In genomic region chr4:6720202-6720699, GRCh38 we compare ENCODE assay signal across 8 cellular contexts. TPM values are rescaled to one million over a fixed set of nuclear protein-coding genes. Genes with fewer than 3 reads are reported as not detected.
DNase-seq lines count a peak whose midpoint lies in the region; ATAC-seq and TF ChIP-seq lines count a peak whose summit lies in the region.

No MANE protein-coding gene starts in this region.

- H3K4me3 ChIP-seq in BE2C (ENCODE audit: low read depth, low read length): no peak overlapping the region; the same call in 1 of the 2 replicates
- no peak overlapping the region for H3K4me3 ChIP-seq in HAP-1
- H3K4me3 ChIP-seq in dorsolateral prefrontal cortex: peak overlapping the region in 16 of 59 donors; percentile 1 to 37 (median 19)

- in situ Hi-C loops in HAP-1 (cut with MboI; ENCODE audit: low sequenced_read_pairs): loop anchor here (5.0 kb wide), 2 partner anchors 157 to 352 kb away; no protein-coding TSS in a partner anchor

- H3K27me3 ChIP-seq in BE2C: no peaks in the 10 kb centered on the region
- no peaks in the 10 kb centered on the region for H3K27me3 ChIP-seq in HAP-1 (ENCODE audit: low read depth)
- H3K27me3 ChIP-seq in dorsolateral prefrontal cortex: no peaks in the 10 kb centered on the region

- peak overlapping the region in 57 of 59 donors; percentile 22 to 92 (median 78) for H3K27ac ChIP-seq in dorsolateral prefrontal cortex

- ATAC-seq in HG03159 (IDR thresholded peaks at IDR 0.05; ENCODE audit: unreplicated experiment): no peak

- TF ChIP-seq CTCF in BE2C (IDR thresholded peaks at IDR 0.05; ENCODE audit: low read depth, low read length) (peak; percentile 94), dorsolateral prefrontal cortex (IDR thresholded peaks at IDR 0.05 in 54 of 56, conservative IDR thresholded peaks at IDR 0.05 in 2 of 56; ENCODE audit: low read depth in 1 of 56, partially characterized antibody in 56 of 56) (peak; percentile 63 to 99 (median 98))

- H3K4me1 ChIP-seq in BE2C (no peaks in the 10 kb centered on the region), HAP-1 (peaks cover 5% of the 10 kb centered on the region)

- DNase-seq in BE2C: peak; percentile 95
- DNase-seq in HAP-1 (ENCODE audit: low spot score in 2 of 2): peak; percentile 73 to 95
- DNase-seq in NCI-H82 (lab: John Stamatoyannopoulos, UW): peak; percentile 85
- peak; percentile 96 for DNase-seq in activated CD8-positive, alpha-beta memory T cell treated with anti-CD3 and anti-CD28 coated beads for 24 hours
- DNase-seq in dorsolateral prefrontal cortex: peak; percentile 65 to 91 (median 82)
- peak; percentile 92 for DNase-seq in medulla oblongata (ENCODE audit: extremely low spot score)
- peak; percentile 77 for DNase-seq in stimulated activated CD8-positive, alpha-beta memory T cell treated with anti-CD3 and anti-CD28 coated beads, Interleukin-15, amount 100 ng/mL, for 1 hour (ENCODE audit: low read depth)

- H3K36me3 ChIP-seq in BE2C: no peaks in the 10 kb centered on the region
- H3K36me3 ChIP-seq in HAP-1 (replicated peaks): no peaks in the 10 kb centered on the region

- H3K9me3 ChIP-seq in BE2C (no peaks in the 10 kb centered on the region), HAP-1 (no peaks in the 10 kb centered on the region)

- intact Hi-C loops in dorsolateral prefrontal cortex (cut with DNase I): loop anchor here (1.0 to 5.0 kb wide), 7 partner anchors 42 to 351 kb away; partner anchors contain the start of gene KIAA0232 (in 1 of the 2)

RNA-seq across cellular contexts. Expression of gene BLOC1S4, which starts 4.3 kb away (rescaled TPM):
- 87.8 TPM for polyA plus RNA-seq in BE2C (2012; ENCODE audit: insufficient read depth, insufficient read length, low read depth)
- 10 to 100 TPM in 38 of 120 experiments, 1 to 10 TPM in 82; 5.0 to 12.2 (median 9.0) TPM for total RNA-seq in dorsolateral prefrontal cortex

RNA-seq across cellular contexts. Expression of gene MRFAP1L1, which starts 10.6 kb away (rescaled TPM):
- polyA plus RNA-seq in BE2C (2012; ENCODE audit: insufficient read depth, insufficient read length, low read depth): 120 TPM
- total RNA-seq in dorsolateral prefrontal cortex: 100 to 1,000 TPM in 7 of 120 experiments, 10 to 100 TPM in 113; 52.0 to 117 (median 80.0) TPM

RNA-seq across cellular contexts. Expression of gene S100P, which starts 26.6 kb away (rescaled TPM):
- 10.8 TPM for polyA plus RNA-seq in BE2C (2012; ENCODE audit: insufficient read depth, insufficient read length, low read depth)
- 10 to 100 TPM in 1 of 120 experiments, 1 to 10 TPM in 41, under 1 TPM in 16, not detected in 62; 0.37 to 12.9 (median 1.8) TPM for total RNA-seq in dorsolateral prefrontal cortex
